1 cellular context compared by ENCODE assay signal in the genomic region with DNA sequence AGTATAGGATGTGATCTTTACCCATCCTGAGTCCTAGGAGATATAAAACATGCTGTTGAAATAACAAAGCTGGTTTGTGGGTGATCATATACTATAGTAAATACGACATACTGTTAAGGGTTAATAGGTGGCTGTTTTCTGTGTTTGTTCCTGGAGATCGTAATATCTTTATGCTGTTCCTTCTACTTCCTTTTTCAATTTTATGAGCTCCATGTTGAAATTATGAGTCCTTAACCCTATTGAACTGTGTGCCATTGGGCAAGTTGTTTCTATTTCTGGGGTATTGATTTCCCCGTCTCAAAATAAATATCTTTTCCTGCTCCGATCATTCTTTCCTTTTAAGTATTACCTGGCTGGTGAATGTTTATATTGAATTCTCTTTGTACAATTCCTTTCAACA.
TF ChIP-seq lines count a peak whose summit lies in the region.

No MANE protein-coding gene starts in this region.

TF ChIP-seq in IMR-90, 13 proteins besides CTCF, POLR2A, EP300 and RAD21 (continued from another document):
- TF ChIP-seq, protein P1, sequence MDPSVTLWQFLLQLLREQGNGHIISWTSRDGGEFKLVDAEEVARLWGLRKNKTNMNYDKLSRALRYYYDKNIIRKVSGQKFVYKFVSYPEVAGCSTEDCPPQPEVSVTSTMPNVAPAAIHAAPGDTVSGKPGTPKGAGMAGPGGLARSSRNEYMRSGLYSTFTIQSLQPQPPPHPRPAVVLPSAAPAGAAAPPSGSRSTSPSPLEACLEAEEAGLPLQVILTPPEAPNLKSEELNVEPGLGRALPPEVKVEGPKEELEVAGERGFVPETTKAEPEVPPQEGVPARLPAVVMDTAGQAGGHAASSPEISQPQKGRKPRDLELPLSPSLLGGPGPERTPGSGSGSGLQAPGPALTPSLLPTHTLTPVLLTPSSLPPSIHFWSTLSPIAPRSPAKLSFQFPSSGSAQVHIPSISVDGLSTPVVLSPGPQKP (IDR thresholded peaks at IDR 0.05; ENCODE audit: borderline replicate concordance, low read depth, low read length): no peak
- TF ChIP-seq MAFK (IDR thresholded peaks at IDR 0.05; ENCODE audit: low read depth, low read length) (no peak), RFX5 (IDR thresholded peaks at IDR 0.05; ENCODE audit: low read depth, low read length) (no peak), BHLHE40 (IDR thresholded peaks at IDR 0.05; ENCODE audit: low read depth, low read length) (no peak), FOS (IDR thresholded peaks at IDR 0.05; ENCODE audit: low read depth, low read length) (no peak), MAZ (IDR thresholded peaks at IDR 0.05; ENCODE audit: borderline replicate concordance, low read depth, low read length) (no peak), MXI1 (IDR thresholded peaks at IDR 0.05; ENCODE audit: borderline replicate concordance, low read depth, low read length) (no peak), SMC3 (IDR thresholded peaks at IDR 0.05; ENCODE audit: low read depth, low read length) (no peak)
- TF ChIP-seq, protein P2, sequence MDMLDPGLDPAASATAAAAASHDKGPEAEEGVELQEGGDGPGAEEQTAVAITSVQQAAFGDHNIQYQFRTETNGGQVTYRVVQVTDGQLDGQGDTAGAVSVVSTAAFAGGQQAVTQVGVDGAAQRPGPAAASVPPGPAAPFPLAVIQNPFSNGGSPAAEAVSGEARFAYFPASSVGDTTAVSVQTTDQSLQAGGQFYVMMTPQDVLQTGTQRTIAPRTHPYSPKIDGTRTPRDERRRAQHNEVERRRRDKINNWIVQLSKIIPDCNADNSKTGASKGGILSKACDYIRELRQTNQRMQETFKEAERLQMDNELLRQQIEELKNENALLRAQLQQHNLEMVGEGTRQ (IDR thresholded peaks at IDR 0.05; ENCODE audit: low read depth, low read length): no peak
TF ChIP-seq in IMR-90: peak in this region for 0.
